In genomic region chr1:164558461-164559341, GRCh38 we compare ENCODE assay signal across 8 cellular contexts. TPM values are rescaled to one million over a fixed set of nuclear protein-coding genes. Genes with fewer than 3 reads are reported as not detected.
DNase-seq lines count a peak whose midpoint lies in the region; ATAC-seq lines count a peak whose summit lies in the region.

TSS of gene PBX1 (plus strand) at chr1:164559184.

- H3K27me3 Mint-ChIP-seq in activated T-helper 2 cell treated with anti-CD3 and anti-CD28 coated beads, Interferon-gamma antibody, Interleukin-2, Interleukin-4, amounts not matched to agents 10 μg/mL and 5 μg/mL and 100 μg/mL, durations not matched to agents 14 hours and 24 hours and 36 hours (ENCODE audit: low read depth), result peaks cover 32% of the 10 kb centered on the region
- H3K27me3 Mint-ChIP-seq in naive thymus-derived CD4-positive, alpha-beta T cell, result peaks cover 22 to 59% (median 37%) of the 10 kb centered on the region in 5 donors

- H3K36me3 Mint-ChIP-seq in activated T-helper 2 cell treated with anti-CD3 and anti-CD28 coated beads, Interferon-gamma antibody, Interleukin-2, Interleukin-4, amounts not matched to agents 10 μg/mL and 5 μg/mL and 100 μg/mL, durations not matched to agents 14 hours and 24 hours and 36 hours (ENCODE audit: low read depth), result no peaks in the 10 kb centered on the region
- peaks cover 0 to 4% (median 0%) of the 10 kb centered on the region in 5 donors for H3K36me3 Mint-ChIP-seq in naive thymus-derived CD4-positive, alpha-beta T cell
- H3K36me3 Mint-ChIP-seq in stimulated activated effector memory CD8-positive, alpha-beta T cell treated with anti-CD3 and anti-CD28 coated beads, Interleukin-12 subunit alpha, Interleukin-12 subunit beta, amount 100 ng/mL, for 72 hours, result no peaks in the 10 kb centered on the region

- no peaks in the 10 kb centered on the region for H3K36me3 ChIP-seq in Karpas-422 (ENCODE audit: insufficient read depth, low read length)
- no peaks in the 10 kb centered on the region for H3K36me3 ChIP-seq in naive thymus-derived CD4-positive, alpha-beta T cell (ENCODE audit: control insufficient read depth in 2 of 3, insufficient read depth in 3 of 3, low read length in 3 of 3)

- POLR2A ChIA-PET in naive thymus-derived CD4-positive, alpha-beta T cell (lab: Charles Lee), result interaction anchor here (0.6 kb wide), 1 partner anchor 450 kb away, joined by 3 read pairs; no protein-coding TSS in a partner anchor

- peak within 1 kb of the TSS; percentile 100 for H2AFZ ChIP-seq in Karpas-422 (ENCODE audit: low read length)

- H3K27ac ChIP-seq in Karpas-422 (ENCODE audit: low read length), result no peak within 1 kb of the TSS
- H3K27ac ChIP-seq in naive thymus-derived CD4-positive, alpha-beta T cell (ENCODE audit: low read depth, low read length), result peak within 1 kb of the TSS; percentile 14

- peaks cover 5% of the 10 kb centered on the region for H3K4me1 Mint-ChIP-seq in activated T-helper 2 cell treated with anti-CD3 and anti-CD28 coated beads, Interferon-gamma antibody, Interleukin-2, Interleukin-4, amounts not matched to agents 10 μg/mL and 5 μg/mL and 100 μg/mL, durations not matched to agents 14 hours and 24 hours and 36 hours (ENCODE audit: low read depth)
- peaks cover 0 to 33% (median 24%) of the 10 kb centered on the region in 7 donors for H3K4me1 Mint-ChIP-seq in naive thymus-derived CD4-positive, alpha-beta T cell
- peaks cover 11% of the 10 kb centered on the region for H3K4me1 Mint-ChIP-seq in stimulated activated effector memory CD8-positive, alpha-beta T cell treated with anti-CD3 and anti-CD28 coated beads, Interleukin-12 subunit alpha, Interleukin-12 subunit beta, amount 100 ng/mL, for 72 hours

- H3K4me3 Mint-ChIP-seq in activated T-helper 2 cell treated with anti-CD3 and anti-CD28 coated beads, Interferon-gamma antibody, Interleukin-2, Interleukin-4, amounts not matched to agents 10 μg/mL and 5 μg/mL and 100 μg/mL, durations not matched to agents 14 hours and 24 hours and 36 hours (ENCODE audit: low read depth), result peak within 1 kb of the TSS; percentile 58
- H3K4me3 Mint-ChIP-seq in naive thymus-derived CD4-positive, alpha-beta T cell, result peak within 1 kb of the TSS; percentile 67 to 90 (median 83)
- peak within 1 kb of the TSS; percentile 58 for H3K4me3 Mint-ChIP-seq in stimulated activated effector memory CD8-positive, alpha-beta T cell treated with anti-CD3 and anti-CD28 coated beads, Interleukin-12 subunit alpha, Interleukin-12 subunit beta, amount 100 ng/mL, for 72 hours

- H3K4me2 ChIP-seq in Karpas-422 (ENCODE audit: low read depth, low read length, poor library complexity, severe bottlenecking), result peak within 1 kb of the TSS; percentile 95

- no peaks in the 10 kb centered on the region for H3K79me2 ChIP-seq in Karpas-422 (ENCODE audit: low read length)

- CTCF ChIA-PET in naive thymus-derived CD4-positive, alpha-beta T cell (lab: Charles Lee), result no interaction called here

- H3K4me3 ChIP-seq in Karpas-422 (ENCODE audit: low read length), result peak within 1 kb of the TSS; percentile 68
- peak within 1 kb of the TSS; percentile 42 for H3K4me3 ChIP-seq in naive thymus-derived CD4-positive, alpha-beta T cell (ENCODE audit: low read length)

- no peaks in the 10 kb centered on the region for H3K9me3 ChIP-seq in Karpas-422 (ENCODE audit: low read length)
- no peaks in the 10 kb centered on the region for H3K9me3 ChIP-seq in naive thymus-derived CD4-positive, alpha-beta T cell (ENCODE audit: control insufficient read depth in 2 of 3, low read length in 3 of 3)

- H3K27ac Mint-ChIP-seq in activated T-helper 2 cell treated with anti-CD3 and anti-CD28 coated beads, Interferon-gamma antibody, Interleukin-2, Interleukin-4, amounts not matched to agents 10 μg/mL and 5 μg/mL and 100 μg/mL, durations not matched to agents 14 hours and 24 hours and 36 hours, result no peak within 1 kb of the TSS
- peak within 1 kb of the TSS in 2 of 9 donors; percentile 42 to 51 for H3K27ac Mint-ChIP-seq in naive thymus-derived CD4-positive, alpha-beta T cell
- no peak within 1 kb of the TSS for H3K27ac Mint-ChIP-seq in stimulated activated effector memory CD8-positive, alpha-beta T cell treated with anti-CD3 and anti-CD28 coated beads, Interleukin-12 subunit alpha, Interleukin-12 subunit beta, amount 100 ng/mL, for 72 hours

- H4K20me1 ChIP-seq in Karpas-422 (ENCODE audit: insufficient read depth, low read depth, low read length), result no peaks in the 10 kb centered on the region

- H3K9ac ChIP-seq in Karpas-422 (ENCODE audit: low read length), result peak within 1 kb of the TSS; percentile 62

- intact Hi-C loops in activated T-helper 2 cell treated with anti-CD3 and anti-CD28 coated beads, Interferon-gamma antibody, Interleukin-2, Interleukin-4, amounts not matched to agents 10 μg/mL and 5 μg/mL and 100 μg/mL, durations not matched to agents 14 hours and 24 hours and 36 hours (cut with micrococcal nuclease), result no loop called here
- intact Hi-C loops in naive thymus-derived CD4-positive, alpha-beta T cell (cut with micrococcal nuclease), result loop anchor here in 1 of 2 donors (5.0 kb wide), 1 partner anchor 1236 kb away; the partner anchor contains the start of gene NUF2

- no peaks in the 10 kb centered on the region for H3K9me2 ChIP-seq in Karpas-422 (replicated peaks; ENCODE audit: insufficient read depth, low read length)

- no peaks in the 10 kb centered on the region for H3K27me3 ChIP-seq in Karpas-422 (ENCODE audit: low read length)
- H3K27me3 ChIP-seq in naive thymus-derived CD4-positive, alpha-beta T cell (ENCODE audit: control insufficient read depth in 2 of 2, insufficient read depth in 2 of 2, low read length in 2 of 2), result no peaks in the 10 kb centered on the region

- peaks cover 18% of the 10 kb centered on the region for H3K4me1 ChIP-seq in Karpas-422 (ENCODE audit: low read length)
- H3K4me1 ChIP-seq in naive thymus-derived CD4-positive, alpha-beta T cell (ENCODE audit: control insufficient read depth in 2 of 2, insufficient read depth in 2 of 2, low read length in 2 of 2), result no peaks in the 10 kb centered on the region

- peak; percentile 99 for DNase-seq in DMS114 treated with DMSO at 0.1 percent for 48 hours (lab: John Stamatoyannopoulos, UW; ENCODE audit: unreplicated experiment)
- peak; percentile 96 for DNase-seq in Karpas-422
- peak; percentile 93 for DNase-seq in RKO (ENCODE audit: low spot score)
- peak; percentile 67 for DNase-seq in activated T-helper 2 cell treated with anti-CD3 and anti-CD28 coated beads, Interferon-gamma antibody, Interleukin-2, Interleukin-4, amounts not matched to agents 10 μg/mL and 5 μg/mL and 100 μg/mL, durations not matched to agents 14 hours and 24 hours and 36 hours (ENCODE audit: low spot score)
- peak; percentile 97 for DNase-seq in fibroblast of peridontal ligament (ENCODE audit: extremely low read depth)
- peak; percentile 29 to 75 (median 64) for DNase-seq in naive thymus-derived CD4-positive, alpha-beta T cell
- peak; percentile 10 to 67 for DNase-seq in stimulated activated effector memory CD8-positive, alpha-beta T cell treated with anti-CD3 and anti-CD28 coated beads, Interleukin-12 subunit alpha, Interleukin-12 subunit beta, amount 100 ng/mL, for 72 hours (ENCODE audit: low spot score in 2 of 2)

- peak; percentile 100 for ATAC-seq in GM21786 (IDR thresholded peaks at IDR 0.05; ENCODE audit: unreplicated experiment)
- peak; percentile 98 for ATAC-seq in naive thymus-derived CD4-positive, alpha-beta T cell
- peak; percentile 99 for ATAC-seq in stimulated activated effector memory CD8-positive, alpha-beta T cell treated with anti-CD3 and anti-CD28 coated beads, Interleukin-12 subunit alpha, Interleukin-12 subunit beta, amount 100 ng/mL, for 72 hours

- H3K9me3 Mint-ChIP-seq in activated T-helper 2 cell treated with anti-CD3 and anti-CD28 coated beads, Interferon-gamma antibody, Interleukin-2, Interleukin-4, amounts not matched to agents 10 μg/mL and 5 μg/mL and 100 μg/mL, durations not matched to agents 14 hours and 24 hours and 36 hours, result no peaks in the 10 kb centered on the region
- H3K9me3 Mint-ChIP-seq in naive thymus-derived CD4-positive, alpha-beta T cell, result peaks cover 0 to 6% (median 0%) of the 10 kb centered on the region in 11 donors
- peaks cover 2% of the 10 kb centered on the region for H3K9me3 Mint-ChIP-seq in stimulated activated effector memory CD8-positive, alpha-beta T cell treated with anti-CD3 and anti-CD28 coated beads, Interleukin-12 subunit alpha, Interleukin-12 subunit beta, amount 100 ng/mL, for 72 hours

RNA-seq across cellular contexts. Expression of gene PBX1, which starts in this region (rescaled TPM):
- total RNA-seq in Karpas-422 (2014; rRNA removed; shearing (Covaris generic); ENCODE audit: low replicate concordance), result 0.41 and 0.51 TPM in 2 replicates
- not detected in 2 replicates for total RNA-seq in activated T-helper 2 cell treated with anti-CD3 and anti-CD28 coated beads, Interferon-gamma antibody, Interleukin-2, Interleukin-4, amounts not matched to agents 10 μg/mL and 5 μg/mL and 100 μg/mL, durations not matched to agents 14 hours and 24 hours and 36 hours
- total RNA-seq in naive thymus-derived CD4-positive, alpha-beta T cell, result 1 to 10 TPM in 4 of 5 experiments, under 1 TPM in 1; 0.02 to 2.9 (median 2.1) TPM
- polyA plus RNA-seq in naive thymus-derived CD4-positive, alpha-beta T cell, result under 1 TPM in 1 of 2 donors, not detected in 1; 0.70 TPM

Comparison
In these comparisons a context has a peak if more than half of its experiments do, and no peak if none do; other contexts are left out.
1. Peak in DNase-seq, H3K4me3 ChIP-seq, H3K9ac ChIP-seq and H3K4me2 ChIP-seq in Karpas-422; RNA of the gene not detected or under 1 TPM.
2. Peak in DNase-seq in activated T-helper 2 cell treated with anti-CD3 and anti-CD28 coated beads, Interferon-gamma antibody, Interleukin-2, Interleukin-4, amounts not matched to agents 10 μg/mL and 5 μg/mL and 100 μg/mL, durations not matched to agents 14 hours and 24 hours and 36 hours; RNA of the gene not detected or under 1 TPM.
3. DNase-seq: peak in every context shown above with its lines; median percentile 99 in DMS114 treated with DMSO at 0.1 percent for 48 hours; 97 in fibroblast of peridontal ligament; 96 in Karpas-422; 93 in RKO; 67 in activated T-helper 2 cell treated with anti-CD3 and anti-CD28 coated beads, Interferon-gamma antibody, Interleukin-2, Interleukin-4, amounts not matched to agents 10 μg/mL and 5 μg/mL and 100 μg/mL, durations not matched to agents 14 hours and 24 hours and 36 hours; 64 in naive thymus-derived CD4-positive, alpha-beta T cell; 38 in stimulated activated effector memory CD8-positive, alpha-beta T cell treated with anti-CD3 and anti-CD28 coated beads, Interleukin-12 subunit alpha, Interleukin-12 subunit beta, amount 100 ng/mL, for 72 hours.